Comparison of ENCODE assay signal across 20 cellular contexts in genomic region chr10:18423058-18423637, GRCh38.
A peak's percentile ranks its signal among the peaks of the same experiment; 100 is the strongest.
DNase-seq lines count a peak whose midpoint lies in the region; ATAC-seq and TF ChIP-seq lines count a peak whose summit lies in the region.
"Had no signal": no experiment of that assay in that cellular context is flagged by ENCODE, and none has a peak within 500 bp of the region (broad histone marks: within the 10 kb centered on the region; RNA-seq: fewer than 3 reads in every experiment).

No MANE protein-coding gene starts in this region.

- TF ChIP-seq CTCF in GM23338 (conservative IDR thresholded peaks at IDR 0.05; ENCODE audit: low read depth in 2 of 2) = peak; percentile 25 to 35; a peak in 3 of 4 replicates
- no peak for TF ChIP-seq CTCF in IMR-90 (conservative IDR thresholded peaks at IDR 0.05; ENCODE audit: low read depth, low read length)
- no peak for TF ChIP-seq CTCF in osteoblast (IDR thresholded peaks at IDR 0.05; ENCODE audit: extremely low read depth, low read depth, low read length)

- H2AK5ac ChIP-seq in IMR-90 (ENCODE audit: low read depth, low read length) (no peak overlapping the region), mesendoderm (ENCODE audit: low read length) (no peak overlapping the region)

- H3K79me1 ChIP-seq in IMR-90 (ENCODE audit: low read depth in 1 of 2, low read length in 2 of 2) = no peaks in the 10 kb centered on the region
- no peaks in the 10 kb centered on the region for H3K79me1 ChIP-seq in mesendoderm (ENCODE audit: low read length)

- no peak overlapping the region for H3K9ac ChIP-seq in IMR-90 (ENCODE audit: low read depth, low read length)
- H3K9ac ChIP-seq in mesendoderm (ENCODE audit: low read length) = no peak overlapping the region
- H3K9ac ChIP-seq: SK-N-SH had no signal

- in situ Hi-C loops in IMR-90 (cut with MboI; ENCODE audit: low sequenced_read_pairs) = no loop called here

- H3K18ac ChIP-seq in IMR-90 (ENCODE audit: low read depth, low read length) = peak overlapping the region; percentile 28; the same call in 1 of the 2 replicates
- no peak overlapping the region for H3K18ac ChIP-seq in mesendoderm (ENCODE audit: low read length)

- no peak overlapping the region for H3K27ac ChIP-seq in GM23338 (ENCODE audit: low read depth)
- H3K27ac ChIP-seq in IMR-90 (ENCODE audit: insufficient read depth, low read length) = no peak overlapping the region
- no peak overlapping the region for H3K27ac ChIP-seq in mesendoderm (ENCODE audit: low read depth, low read length)
- no peak overlapping the region for H3K27ac ChIP-seq in osteoblast (ENCODE audit: low read depth, low read length)
- H3K27ac ChIP-seq: 22Rv1, Peyer's patch had no signal

- H3K9me1 ChIP-seq in IMR-90 (ENCODE audit: insufficient read depth, low read length) = peaks cover 3% of the 10 kb centered on the region; the same call in 1 of the 2 replicates

- DNase-seq in NCI-H2227 (lab: John Stamatoyannopoulos, UW; ENCODE audit: unreplicated experiment) (peak; percentile 5), NCI-H2227 treated with DMSO at 0.1 percent for 48 hours (lab: John Stamatoyannopoulos, UW) (no peak), GM23338 (ENCODE audit: low spot score) (peak; percentile 36), IMR-90 (no peak), mesendoderm (peak; percentile 13), activated T-cell treated with anti-CD3 and anti-CD28 coated beads for 4 hours (no peak), osteoblast (ENCODE audit: insufficient read length, low spot score, missing footprints) (no peak)
- DNase-seq: CD8-positive, alpha-beta T cell; DND-41; GDM1; NCI-H1930; NCI-H446 treated with DMSO at 0.1 percent for 48 hours; NCI-H748 treated with DMSO at 0.1 percent for 48 hours; Peyer's patch; SHP77; SK-N-SH; T-helper 1 cell; T1000 had no signal

- H4K91ac ChIP-seq in IMR-90 (ENCODE audit: insufficient read depth, low read depth, low read length) = peak overlapping the region; percentile 56; the same call in 1 of the 2 replicates

- no peak overlapping the region for H2BK20ac ChIP-seq in IMR-90 (ENCODE audit: low read depth, low read length)

- H3K56ac ChIP-seq in IMR-90 (ENCODE audit: extremely low read depth, insufficient read depth, low read length) (no peak overlapping the region), mesendoderm (ENCODE audit: low read length) (no peak overlapping the region)

- H4K8ac ChIP-seq in IMR-90 (ENCODE audit: low read depth in 2 of 2, low read length in 2 of 2) (no peak overlapping the region), mesendoderm (ENCODE audit: low read depth, low read length) (no peak overlapping the region)

- no peak overlapping the region for H3K14ac ChIP-seq in IMR-90 (replicated peaks; ENCODE audit: low read depth, low read length)

- H3K4me1 Mint-ChIP-seq in GM23338 = peaks cover 16% of the 10 kb centered on the region; the same call in 2 of the 3 replicates

- H2BK15ac ChIP-seq in IMR-90 (ENCODE audit: low read depth, low read length) (no peak overlapping the region), mesendoderm (replicated peaks; ENCODE audit: low read depth) (no peak overlapping the region)

- no peak overlapping the region for H3K4me3 ChIP-seq in GM23338
- no peak overlapping the region for H3K4me3 ChIP-seq in IMR-90 (ENCODE audit: insufficient read depth, low read depth, low read length)
- no peak overlapping the region for H3K4me3 ChIP-seq in mesendoderm (ENCODE audit: low read length)
- H3K4me3 ChIP-seq in osteoblast (ENCODE audit: insufficient read depth, low read length) = no peak overlapping the region
- H3K4me3 ChIP-seq: Peyer's patch had no signal

- H3K27me3 ChIP-seq in GM23338 (ENCODE audit: insufficient read depth) (no peaks in the 10 kb centered on the region), IMR-90 (ENCODE audit: control insufficient read depth, insufficient read depth, low read length) (no peaks in the 10 kb centered on the region), mesendoderm (ENCODE audit: insufficient read depth, low read length, poor library complexity) (no peaks in the 10 kb centered on the region), osteoblast (ENCODE audit: insufficient read depth, low read length) (no peaks in the 10 kb centered on the region)
- H3K27me3 ChIP-seq: Peyer's patch had no signal

- H3K4ac ChIP-seq in IMR-90 (ENCODE audit: low read depth, low read length) = no peak overlapping the region
- no peak overlapping the region for H3K4ac ChIP-seq in mesendoderm (ENCODE audit: low read depth, low read length)

- H3K4me1 ChIP-seq in GM23338 (ENCODE audit: insufficient read depth) (peaks cover 4% of the 10 kb centered on the region; the same call in 1 of the 2 replicates), IMR-90 (ENCODE audit: control insufficient read depth, insufficient read depth, low read length) (peaks cover 7% of the 10 kb centered on the region; the same call in 1 of the 2 replicates), mesendoderm (ENCODE audit: control insufficient read depth, low read depth, low read length) (no peaks in the 10 kb centered on the region), osteoblast (ENCODE audit: insufficient read depth, low read length) (no peaks in the 10 kb centered on the region)
- H3K4me1 ChIP-seq: Peyer's patch had no signal

- POLR2A ChIA-PET in IMR-90 (lab: Charles Lee; ENCODE audit: unreplicated experiment) = no interaction called here

- H3K27ac Mint-ChIP-seq in GM23338 = no peak overlapping the region
- H3K27ac Mint-ChIP-seq: CD8-positive, alpha-beta T cell had no signal

- CTCF ChIA-PET in IMR-90 (lab: Yijun Ruan, JAX) = no interaction called here

- dilution Hi-C loops in IMR-90 (cut with HindIII; ENCODE audit: low sequenced_read_pairs, unreplicated experiment) = no loop called here

- H3K23ac ChIP-seq in IMR-90 (ENCODE audit: low read depth, low read length) = no peak overlapping the region
- no peak overlapping the region for H3K23ac ChIP-seq in mesendoderm (ENCODE audit: low read length)

- H3K9me3 Mint-ChIP-seq in GM23338 = no peaks in the 10 kb centered on the region
- H3K9me3 Mint-ChIP-seq: CD8-positive, alpha-beta T cell had no signal

- H3K4me3 Mint-ChIP-seq in GM23338 = no peak overlapping the region
- H3K4me3 Mint-ChIP-seq: CD8-positive, alpha-beta T cell had no signal

- no peak overlapping the region for H2AK9ac ChIP-seq in IMR-90 (replicated peaks; ENCODE audit: low read depth, low read length, poor library complexity)

- H3K4me2 ChIP-seq in GM23338 (no peak overlapping the region), IMR-90 (ENCODE audit: low read depth, low read length) (no peak overlapping the region), mesendoderm (ENCODE audit: low read length) (no peak overlapping the region), osteoblast (ENCODE audit: insufficient read depth, low read length) (no peak overlapping the region)
- H3K4me2 ChIP-seq: SK-N-SH had no signal

- H3K9me3 ChIP-seq in IMR-90 (ENCODE audit: control insufficient read depth, insufficient read depth, low read length) = no peaks in the 10 kb centered on the region
- H3K9me3 ChIP-seq in osteoblast (ENCODE audit: low read depth, low read length) = no peaks in the 10 kb centered on the region
- H3K9me3 ChIP-seq: Peyer's patch, SK-N-SH had no signal

- peak overlapping the region; percentile 92 for H2BK5ac ChIP-seq in IMR-90 (ENCODE audit: low read depth, low read length, poor library complexity, severe bottlenecking)
- no peak overlapping the region for H2BK5ac ChIP-seq in mesendoderm (ENCODE audit: low read length)

- H4K5ac ChIP-seq in IMR-90 (ENCODE audit: low read depth, low read length) = peak overlapping the region; percentile 24; the same call in 1 of the 2 replicates
- no peak overlapping the region for H4K5ac ChIP-seq in mesendoderm (ENCODE audit: low read length)

- no peaks in the 10 kb centered on the region for H3F3A ChIP-seq in GM23338 (replicated peaks; ENCODE audit: low read depth)

- H3K27me3 Mint-ChIP-seq in GM23338 (ENCODE audit: insufficient read depth, low read depth, poor library complexity) = no peaks in the 10 kb centered on the region

- H4K20me1 ChIP-seq in GM23338 (replicated peaks; ENCODE audit: insufficient read depth) (no peaks in the 10 kb centered on the region), IMR-90 (ENCODE audit: insufficient read depth, low read length) (no peaks in the 10 kb centered on the region), osteoblast (ENCODE audit: insufficient read depth, low read length) (no peaks in the 10 kb centered on the region)

- no peak overlapping the region for H2AFZ ChIP-seq in GM23338
- no peak overlapping the region for H2AFZ ChIP-seq in IMR-90 (replicated peaks; ENCODE audit: low read length, poor library complexity)
- H2AFZ ChIP-seq in osteoblast (ENCODE audit: low read length) = no peak overlapping the region

- ATAC-seq in GM23338 = peak; percentile 56; the same call in 1 of the 3 replicates
- no peak for ATAC-seq in IMR-90 (ENCODE audit: low read depth)
- ATAC-seq in SK-N-SH treated with all-trans-retinoic acid at 6 μM for 48 hours = no peak
- ATAC-seq: CD8-positive, alpha-beta T cell had no signal

- H2BK120ac ChIP-seq in IMR-90 (ENCODE audit: low read depth, low read length) = no peak overlapping the region
- H2BK120ac ChIP-seq in mesendoderm (ENCODE audit: low read depth, low read length) = no peak overlapping the region

- intact Hi-C loops in IMR-90 (cut with micrococcal nuclease) = no loop called here

- no TSS peak for BruUV-seq in IMR-90 (replicated peaks; lab: Mats Ljungman, UMichigan)

- no peaks in the 10 kb centered on the region for H3K9me2 ChIP-seq in GM23338 (ENCODE audit: insufficient read depth)
- H3K9me2 ChIP-seq: SK-N-SH had no signal

- no peak for TF ChIP-seq RAD21 in IMR-90 (IDR thresholded peaks at IDR 0.05; ENCODE audit: low read length)

- WGBS in IMR-90 (ENCODE audit: extremely low coverage in 2 of 2, insufficient read length in 1 of 2), 2 experiments = no CpG with 5 or more reads among the region's 4 CpGs
- WGBS in mesendoderm (ENCODE audit: extremely low coverage, insufficient coverage, low lambda C conversion rate) = 100% methylated on average over 1 of the region's 4 CpGs

- no peaks in the 10 kb centered on the region for H3K36me3 ChIP-seq in GM23338 (ENCODE audit: insufficient read depth)
- H3K36me3 ChIP-seq in IMR-90 (ENCODE audit: control insufficient read depth, insufficient read depth, low read length) = no peaks in the 10 kb centered on the region
- no peaks in the 10 kb centered on the region for H3K36me3 ChIP-seq in mesendoderm (ENCODE audit: control insufficient read depth, insufficient read depth, low read length)
- H3K36me3 ChIP-seq in osteoblast (ENCODE audit: insufficient read depth, low read length) = no peaks in the 10 kb centered on the region
- H3K36me3 ChIP-seq: Peyer's patch had no signal

- H3K79me2 ChIP-seq in GM23338 (replicated peaks; ENCODE audit: insufficient read depth) = no peaks in the 10 kb centered on the region
- no peaks in the 10 kb centered on the region for H3K79me2 ChIP-seq in mesendoderm (ENCODE audit: control insufficient read depth, insufficient read depth, low read length)
- no peaks in the 10 kb centered on the region for H3K79me2 ChIP-seq in osteoblast (ENCODE audit: insufficient read depth, low read length)

- TF ChIP-seq POLR2A in IMR-90 (IDR thresholded peaks at IDR 0.05; ENCODE audit: low read depth, low read length) = no peak

- no peaks in the 10 kb centered on the region for H3K36me3 Mint-ChIP-seq in GM23338 (ENCODE audit: low read depth)
- H3K36me3 Mint-ChIP-seq: CD8-positive, alpha-beta T cell had no signal

TF ChIP-seq in SK-N-SH treated with all-trans-retinoic acid at 6 μM for 48 hours, 23 proteins besides CTCF, POLR2A, EP300 and RAD21:
- TF ChIP-seq ZNF70 (CRISPR knock-in tag; IDR thresholded peaks at IDR 0.05) = no peak
- no peak for TF ChIP-seq ZFP3 (CRISPR knock-in tag; IDR thresholded peaks at IDR 0.05)

Comparison
In these comparisons a context has a peak if more than half of its experiments do, and no peak if none do; other contexts are left out.
1. DNase-seq: peak in NCI-H2227 (single experiment), GM23338 (single experiment) and mesendoderm (single experiment); none in NCI-H2227 treated with DMSO at 0.1 percent for 48 hours (single experiment), IMR-90 (single experiment), activated T-cell treated with anti-CD3 and anti-CD28 coated beads for 4 hours (single experiment) and osteoblast (single experiment).
2. CTCF ChIP-seq: peak in GM23338 (2 of 2); none in IMR-90 (single experiment) and osteoblast (single experiment).